In genomic region chr11:74636633-74637184, GRCh38 we compare ENCODE assay signal across 10 cellular contexts. TPM values are rescaled to one million over a fixed set of nuclear protein-coding genes. Genes with fewer than 3 reads are reported as not detected.
DNase-seq lines count a peak whose midpoint lies in the region; TF ChIP-seq lines count a peak whose summit lies in the region.
"Had no signal": no experiment of that assay in that cellular context is flagged by ENCODE, and none has a peak within 500 bp of the region (broad histone marks: within the 10 kb centered on the region; RNA-seq: fewer than 3 reads in every experiment).

No MANE protein-coding gene starts in this region.

- peak overlapping the region; percentile 84 for H3K27ac Mint-ChIP-seq in activated naive CD4-positive, alpha-beta T cell treated with anti-CD3 and anti-CD28 coated beads, Interleukin-2, amount 50 U/mL, for 24 hours
- H3K27ac Mint-ChIP-seq in activated naive CD4-positive, alpha-beta T cell treated with anti-CD3 and anti-CD28 coated beads, Interleukin-2, amount 10 ng/mL, durations not matched to agents 7 days and 5 days = no peak overlapping the region

- H3K27me3 ChIP-seq in uterus (no peaks in the 10 kb centered on the region), BE2C (no peaks in the 10 kb centered on the region)
- H3K27me3 ChIP-seq: testis had no signal

- H3K4me3 Mint-ChIP-seq in activated naive CD4-positive, alpha-beta T cell treated with anti-CD3 and anti-CD28 coated beads, Interleukin-2, amount 50 U/mL, for 24 hours = no peak overlapping the region
- H3K4me3 Mint-ChIP-seq in activated naive CD4-positive, alpha-beta T cell treated with anti-CD3 and anti-CD28 coated beads, Interleukin-2, amount 10 ng/mL, durations not matched to agents 7 days and 5 days = no peak overlapping the region

- peaks cover 32% of the 10 kb centered on the region for H3K36me3 Mint-ChIP-seq in activated naive CD4-positive, alpha-beta T cell treated with anti-CD3 and anti-CD28 coated beads, Interleukin-2, amount 50 U/mL, for 24 hours
- peaks cover 75% of the 10 kb centered on the region for H3K36me3 Mint-ChIP-seq in activated naive CD4-positive, alpha-beta T cell treated with anti-CD3 and anti-CD28 coated beads, Interleukin-2, amount 10 ng/mL, durations not matched to agents 7 days and 5 days

- H3K4me3 ChIP-seq in foreskin fibroblast (ENCODE audit: low read depth in 1 of 2, low read length in 2 of 2) (no peak overlapping the region), uterus (no peak overlapping the region), BE2C (ENCODE audit: low read depth, low read length) (no peak overlapping the region)
- H3K4me3 ChIP-seq: testis had no signal

- H3K27ac ChIP-seq in uterus = peak overlapping the region; percentile 69 to 73
- H3K27ac ChIP-seq: testis had no signal

- H3K9me3 ChIP-seq in uterus = no peaks in the 10 kb centered on the region
- H3K9me3 ChIP-seq in BE2C = no peaks in the 10 kb centered on the region
- H3K9me3 ChIP-seq: testis had no signal

- H3K4me1 ChIP-seq in uterus = peaks cover 0 to 5% of the 10 kb centered on the region in 2 donors
- peaks cover 24% of the 10 kb centered on the region for H3K4me1 ChIP-seq in BE2C

- no peak for TF ChIP-seq POLR2A in uterus (IDR thresholded peaks at IDR 0.05)

- no peaks in the 10 kb centered on the region for H3K27me3 Mint-ChIP-seq in activated naive CD4-positive, alpha-beta T cell treated with anti-CD3 and anti-CD28 coated beads, Interleukin-2, amount 50 U/mL, for 24 hours
- no peaks in the 10 kb centered on the region for H3K27me3 Mint-ChIP-seq in activated naive CD4-positive, alpha-beta T cell treated with anti-CD3 and anti-CD28 coated beads, Interleukin-2, amount 10 ng/mL, durations not matched to agents 7 days and 5 days

- no peaks in the 10 kb centered on the region for H3K9me3 Mint-ChIP-seq in activated naive CD4-positive, alpha-beta T cell treated with anti-CD3 and anti-CD28 coated beads, Interleukin-2, amount 50 U/mL, for 24 hours
- H3K9me3 Mint-ChIP-seq in activated naive CD4-positive, alpha-beta T cell treated with anti-CD3 and anti-CD28 coated beads, Interleukin-2, amount 10 ng/mL, durations not matched to agents 7 days and 5 days = no peaks in the 10 kb centered on the region

- peaks cover 6% of the 10 kb centered on the region for H3K4me1 Mint-ChIP-seq in activated naive CD4-positive, alpha-beta T cell treated with anti-CD3 and anti-CD28 coated beads, Interleukin-2, amount 50 U/mL, for 24 hours
- H3K4me1 Mint-ChIP-seq in activated naive CD4-positive, alpha-beta T cell treated with anti-CD3 and anti-CD28 coated beads, Interleukin-2, amount 10 ng/mL, durations not matched to agents 7 days and 5 days = peaks cover 4% of the 10 kb centered on the region

- CTCF ChIA-PET in activated naive CD4-positive, alpha-beta T cell treated with anti-CD3 and anti-CD28 coated beads, Interleukin-2, amount 10 ng/mL, durations not matched to agents 7 days and 5 days (lab: Charles Lee) = interaction anchor here (0.6 to 1.0 kb wide), 2 partner anchors 17 to 21 kb away, joined by 3 read pairs; no protein-coding TSS in a partner anchor

- TF ChIP-seq CTCF in foreskin fibroblast (IDR thresholded peaks at IDR 0.05; ENCODE audit: low read depth, low read length) (no peak), uterus (IDR thresholded peaks at IDR 0.05) (no peak), BE2C (IDR thresholded peaks at IDR 0.05; ENCODE audit: low read depth, low read length) (no peak)

- DNase-seq in activated naive CD4-positive, alpha-beta T cell treated with anti-CD3 and anti-CD28 coated beads, Interleukin-2, amount 10 ng/mL, durations not matched to agents 7 days and 5 days = no peak
- DNase-seq in SW 1271 (lab: John Stamatoyannopoulos, UW) (peak; percentile 29 to 71), foreskin fibroblast (peak; percentile 77 to 87), uterus (no peak), ecto neural progenitor cell (ENCODE audit: low spot score) (no peak), NCI-H1048 (lab: John Stamatoyannopoulos, UW) (no peak), BE2C (no peak)
- DNase-seq: right cardiac atrium, testis had no signal

- intact Hi-C loops in uterus (cut with DNase I; ENCODE audit: low total_unique reads) = no loop called here

- H3K36me3 ChIP-seq in uterus (no peaks in the 10 kb centered on the region), BE2C (peaks cover 44% of the 10 kb centered on the region)

RNA-seq across cellular contexts. Expression of gene POLD3, which starts 44.3 kb away (rescaled TPM):
- 10 to 100 TPM; 10.3 to 32.1 (median 21.3) TPM for total RNA-seq in uterus
- 4.9 TPM for polyA plus RNA-seq in BE2C (2012; ENCODE audit: insufficient read depth, insufficient read length, low read depth)

Comparison
In these comparisons a context has a peak if more than half of its experiments do, and no peak if none do; other contexts are left out.
1. DNase-seq: peak in SW 1271 (2 of 2) and foreskin fibroblast (2 of 2); none in activated naive CD4-positive, alpha-beta T cell treated with anti-CD3 and anti-CD28 coated beads, Interleukin-2, amount 10 ng/mL, durations not matched to agents 7 days and 5 days (single experiment), uterus (0 of 2), ecto neural progenitor cell (single experiment), NCI-H1048 (single experiment) and BE2C (single experiment).